In genomic region chr3:112011376-112011940, GRCh38 we compare ENCODE assay signal across 19 cellular contexts. TPM values are rescaled to one million over a fixed set of nuclear protein-coding genes. Genes with fewer than 3 reads are reported as not detected.
A peak's percentile ranks its signal among the peaks of the same experiment; 100 is the strongest.
DNase-seq lines count a peak whose midpoint lies in the region; FAIRE-seq and TF ChIP-seq lines count a peak whose summit lies in the region.
"Had no signal": no experiment of that assay in that cellular context is flagged by ENCODE, and none has a peak within 500 bp of the region (broad histone marks: within the 10 kb centered on the region; RNA-seq: fewer than 3 reads in every experiment).

No MANE protein-coding gene starts in this region.

- no peak overlapping the region for H3K27ac ChIP-seq in BLaER1 treated with 17β-estradiol and CSF1 and Interleukin-3, amounts not matched to agents 10 nM and 100 nM
- no peak overlapping the region for H3K27ac ChIP-seq in Peyer's patch
- H3K27ac ChIP-seq: GM23248, SJSA1 had no signal

- no peaks in the 10 kb centered on the region for H4K20me1 ChIP-seq in BLaER1 treated with 17β-estradiol and CSF1 and Interleukin-3, amounts not matched to agents 10 nM and 100 nM

- H3K4me1 ChIP-seq in BLaER1 treated with 17β-estradiol and CSF1 and Interleukin-3, amounts not matched to agents 10 nM and 100 nM = peaks cover 0 to 35% (median 32%) of the 10 kb centered on the region in 10 experiments; a peak in 16 of 20 replicates
- H3K4me1 ChIP-seq in Peyer's patch = no peaks in the 10 kb centered on the region

- peaks cover 0 to 3% (median 0%) of the 10 kb centered on the region in 11 experiments; a peak in 4 of 22 replicates for H3K9me3 ChIP-seq in BLaER1 treated with 17β-estradiol and CSF1 and Interleukin-3, amounts not matched to agents 10 nM and 100 nM (replicated peaks in 1 of 11)
- H3K9me3 ChIP-seq in Peyer's patch = no peaks in the 10 kb centered on the region
- H3K9me3 ChIP-seq: SJSA1 had no signal

- peaks cover 56% of the 10 kb centered on the region for H3K4me1 Mint-ChIP-seq in nephron

- DNase-seq in ACHN = peak; percentile 81
- peak; percentile 50 for DNase-seq in epithelial cell of proximal tubule (ENCODE audit: low read depth)
- DNase-seq in GM19239 (ENCODE audit: insufficient read length, low spot score) = no peak
- DNase-seq in SK-N-DZ (ENCODE audit: low spot score) = no peak
- no peak for DNase-seq in Peyer's patch
- no peak for DNase-seq in GDM1 (lab: John Stamatoyannopoulos, UW)
- DNase-seq: GM23248, HCEC 1CT, Kasumi-1, MG63, NCI-H146, NCI-H2227 treated with DMSO at 0.1 percent for 48 hours, NCI-H510A treated with DMSO at 0.1 percent for 48 hours, PC-3 had no signal

- H3K9me3 Mint-ChIP-seq in nephron = no peaks in the 10 kb centered on the region

- H3K4me2 ChIP-seq in BLaER1 treated with 17β-estradiol and CSF1 and Interleukin-3, amounts not matched to agents 10 nM and 100 nM = peak overlapping the region in 7 of 11 experiments; percentile 40 to 71 (median 62); a peak in 14 of 22 replicates

- in situ Hi-C loops in ACHN (cut with HindIII; ENCODE audit: low pct_ligation_motif_present, low pct_unique_long_range_greater_than_20kb, low sequenced_read_pairs) = no loop called here

- TF ChIP-seq CTCF in epithelial cell of proximal tubule (conservative IDR thresholded peaks at IDR 0.05; ENCODE audit: low read depth, low read length) (no peak), nephron (IDR thresholded peaks at IDR 0.05; ENCODE audit: unreplicated experiment in 3 of 3) (no peak), Peyer's patch (IDR thresholded peaks at IDR 0.05) (no peak)

- H3K9ac ChIP-seq in BLaER1 treated with 17β-estradiol and CSF1 and Interleukin-3, amounts not matched to agents 10 nM and 100 nM = no peak overlapping the region
- H3K9ac ChIP-seq: GM23248 had no signal

- no peak for FAIRE-seq in GM19239 (lab: Jason Lieb, UNC)
- FAIRE-seq: G401.6 had no signal

- no peak overlapping the region for H3K4me3 Mint-ChIP-seq in nephron
- H3K4me3 Mint-ChIP-seq: CD14-positive monocyte had no signal

- no peaks in the 10 kb centered on the region for H3K27me3 ChIP-seq in BLaER1 treated with 17β-estradiol and CSF1 and Interleukin-3, amounts not matched to agents 10 nM and 100 nM
- no peaks in the 10 kb centered on the region for H3K27me3 ChIP-seq in Peyer's patch
- H3K27me3 ChIP-seq: MG63, SJSA1 had no signal

- no peaks in the 10 kb centered on the region for H3K36me3 ChIP-seq in BLaER1 treated with 17β-estradiol and CSF1 and Interleukin-3, amounts not matched to agents 10 nM and 100 nM
- no peaks in the 10 kb centered on the region for H3K36me3 ChIP-seq in Peyer's patch
- H3K36me3 ChIP-seq: MG63, SJSA1 had no signal

- H3K27ac Mint-ChIP-seq in nephron = peak overlapping the region; percentile 66 to 91 (median 84)

- no peak overlapping the region for H3K4me3 ChIP-seq in BLaER1 treated with 17β-estradiol and CSF1 and Interleukin-3, amounts not matched to agents 10 nM and 100 nM
- H3K4me3 ChIP-seq in epithelial cell of proximal tubule (ENCODE audit: low read depth, low read length) (no peak overlapping the region), Peyer's patch (no peak overlapping the region)
- H3K4me3 ChIP-seq: GM23248, MG63, SJSA1 had no signal

- TF ChIP-seq POLR2A in Peyer's patch (IDR thresholded peaks at IDR 0.05) = no peak

- H3K36me3 Mint-ChIP-seq in nephron (ENCODE audit: low read depth) = peaks cover 7% of the 10 kb centered on the region
- H3K36me3 Mint-ChIP-seq: CD14-positive monocyte had no signal

- no peaks in the 10 kb centered on the region for H3K27me3 Mint-ChIP-seq in nephron (ENCODE audit: low read depth)

RNA-seq across cellular contexts. Expression of gene TAGLN3, which starts 12.7 kb away (rescaled TPM):
- total RNA-seq in epithelial cell of proximal tubule (5.7 and 10.0 TPM in 2 replicates), Peyer's patch (1 to 10 TPM in 1 of 4 donors, not detected in 3; 1.1 TPM)
- polyA plus RNA-seq in SK-N-DZ (2014; cell fraction: cytosol; rRNA removed) = 86.9 and 96.1 TPM in 2 replicates
- 89.6 and 99.2 TPM in 2 replicates for polyA plus RNA-seq in SK-N-DZ (2014; cell fraction: nucleus; rRNA removed)
- total RNA-seq: GM23248, SJSA1 had no signal
- polyA plus RNA-seq: CD14-positive monocyte had no signal

RNA-seq across cellular contexts. Expression of gene TMPRSS7, which starts 23.1 kb away (rescaled TPM):
- total RNA-seq in epithelial cell of proximal tubule = not detected in 2 replicates
- polyA plus RNA-seq in SK-N-DZ (2014; cell fraction: cytosol; rRNA removed) = not detected in 2 replicates
- not detected in 2 replicates for polyA plus RNA-seq in SK-N-DZ (2014; cell fraction: nucleus; rRNA removed)
- total RNA-seq in Peyer's patch = not detected
- total RNA-seq: GM23248, SJSA1 had no signal
- polyA plus RNA-seq: CD14-positive monocyte, GM23248 had no signal

RNA-seq across cellular contexts. Expression of gene ABHD10, which starts 32.6 kb away (rescaled TPM):
- total RNA-seq in epithelial cell of proximal tubule (18.2 and 27.7 TPM in 2 replicates), Peyer's patch (10 to 100 TPM in 2 of 4 donors, 1 to 10 TPM in 2; 7.4 to 20.9 (median 11.8) TPM)
- polyA plus RNA-seq in SK-N-DZ (2014; cell fraction: cytosol; rRNA removed) = 38.3 and 42.9 TPM in 2 replicates
- 44.0 and 56.2 TPM in 2 replicates for polyA plus RNA-seq in SK-N-DZ (2014; cell fraction: nucleus; rRNA removed)

Comparison
In these comparisons a context has a peak if more than half of its experiments do, and no peak if none do; other contexts are left out.
1. DNase-seq: peak in ACHN (single experiment) and epithelial cell of proximal tubule (single experiment); none in GM19239 (single experiment), SK-N-DZ (single experiment), Peyer's patch (0 of 3) and GDM1 (single experiment).